9 cellular contexts compared by ENCODE assay signal in the genomic region with DNA sequence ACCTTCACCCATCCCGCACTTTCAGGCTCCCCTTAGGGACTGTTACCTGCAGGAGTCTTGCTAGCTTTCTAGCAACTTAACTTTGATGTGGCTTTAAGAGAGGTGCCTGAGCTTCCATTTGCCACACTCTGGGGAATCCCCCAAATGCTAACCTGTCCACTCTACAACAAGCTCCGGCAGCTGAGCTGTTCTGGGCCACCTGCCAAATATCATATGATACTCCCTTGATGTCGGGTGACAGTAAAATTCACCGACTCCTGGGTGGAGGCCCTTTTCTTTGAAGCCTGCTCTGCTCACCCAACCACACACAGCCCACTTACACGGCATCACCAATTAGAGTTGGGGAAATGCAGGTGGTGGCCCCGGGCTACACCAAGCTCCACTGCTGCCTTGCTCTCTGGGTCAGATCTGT. TPM values are rescaled to one million over a fixed set of nuclear protein-coding genes. Genes with fewer than 3 reads are reported as not detected.
DNase-seq lines count a peak whose midpoint lies in the region; ATAC-seq and TF ChIP-seq lines count a peak whose summit lies in the region.
"Had no signal": no experiment of that assay in that cellular context is flagged by ENCODE, and none has a peak within 500 bp of the region (broad histone marks: within the 10 kb centered on the region; RNA-seq: fewer than 3 reads in every experiment).

No MANE protein-coding gene starts in this region.

- TF ChIP-seq CTCF in GM20000 (IDR thresholded peaks at IDR 0.05; ENCODE audit: extremely low read depth, missing control alignments) (no peak), mucosa of descending colon (IDR thresholded peaks at IDR 0.05) (no peak), upper lobe of left lung (IDR thresholded peaks at IDR 0.05) (no peak)

- H3K4me3 ChIP-seq in mucosa of descending colon (no peak overlapping the region), upper lobe of left lung (no peak overlapping the region)

- H3K4me3 Mint-ChIP-seq in activated T-cell treated with anti-CD3 and anti-CD28 coated beads, Interleukin-2, amount 50 U/mL, for 24 hours, result no peak overlapping the region

- intact Hi-C loops in mucosa of descending colon (cut with DNase I, micrococcal nuclease), result no loop called here

- ATAC-seq in mucosa of descending colon, result peak; percentile 84
- peak; percentile 20 to 24 for ATAC-seq in upper lobe of left lung (ENCODE audit: low FRiP score in 2 of 2)
- ATAC-seq in GM21526 (IDR thresholded peaks at IDR 0.05; ENCODE audit: low FRiP score, unreplicated experiment), result no peak
- no peak for ATAC-seq in GM21717 (IDR thresholded peaks at IDR 0.05; ENCODE audit: unreplicated experiment)

- H3K36me3 ChIP-seq in mucosa of descending colon (ENCODE audit: low read depth) (no peaks in the 10 kb centered on the region), upper lobe of left lung (no peaks in the 10 kb centered on the region)

- no peak for TF ChIP-seq EP300 in upper lobe of left lung (IDR thresholded peaks at IDR 0.05)

- H3K27ac Mint-ChIP-seq in activated T-cell treated with anti-CD3 and anti-CD28 coated beads, Interleukin-2, amount 50 U/mL, for 24 hours, result peak overlapping the region; percentile 34
- H3K27ac Mint-ChIP-seq: IgD-negative memory B cell had no signal

- 20 to 26% methylated on average over 4 to 6 of the region's 6 CpGs for whole genome bisulfite sequencing in upper lobe of left lung, 2 donors

- no peaks in the 10 kb centered on the region for H3K27me3 ChIP-seq in upper lobe of left lung

- H3K27me3 Mint-ChIP-seq in activated T-cell treated with anti-CD3 and anti-CD28 coated beads, Interleukin-2, amount 50 U/mL, for 24 hours, result peaks cover 57% of the 10 kb centered on the region

- H3K4me1 ChIP-seq in mucosa of descending colon (ENCODE audit: low read depth) (no peaks in the 10 kb centered on the region), upper lobe of left lung (peaks cover 0 to 7% (median 5%) of the 10 kb centered on the region in 4 donors)

- no peaks in the 10 kb centered on the region for H3K36me3 Mint-ChIP-seq in activated T-cell treated with anti-CD3 and anti-CD28 coated beads, Interleukin-2, amount 50 U/mL, for 24 hours (ENCODE audit: low read depth)
- H3K36me3 Mint-ChIP-seq: IgD-negative memory B cell had no signal

- no peak for TF ChIP-seq POLR2A in upper lobe of left lung (IDR thresholded peaks at IDR 0.05)

- H3K9me3 Mint-ChIP-seq in activated T-cell treated with anti-CD3 and anti-CD28 coated beads, Interleukin-2, amount 50 U/mL, for 24 hours, result no peaks in the 10 kb centered on the region
- H3K9me3 Mint-ChIP-seq: IgD-negative memory B cell had no signal

- DNase-seq in GM20000 (ENCODE audit: low spot score), result peak; percentile 61
- DNase-seq in NCI-H510A treated with DMSO at 0.1 percent for 48 hours (lab: John Stamatoyannopoulos, UW), result peak; percentile 32
- DNase-seq in activated T-cell treated with anti-CD3 and anti-CD28 coated beads, Interleukin-2, amount 50 U/mL, for 24 hours, result peak; percentile 79
- DNase-seq in mucosa of descending colon, result peak in 2 of 3 donors; percentile 39 to 65
- DNase-seq in upper lobe of left lung, result peak in 1 of 2 donors; percentile 58
- no peak for DNase-seq in AML-193 (lab: John Stamatoyannopoulos, UW)

- H3K9me3 ChIP-seq in mucosa of descending colon, result no peaks in the 10 kb centered on the region
- no peaks in the 10 kb centered on the region for H3K9me3 ChIP-seq in upper lobe of left lung

- peaks cover 64% of the 10 kb centered on the region for H3K4me1 Mint-ChIP-seq in activated T-cell treated with anti-CD3 and anti-CD28 coated beads, Interleukin-2, amount 50 U/mL, for 24 hours (ENCODE audit: low read depth)

- H3K27ac ChIP-seq in upper lobe of left lung, result no peak overlapping the region

RNA-seq across cellular contexts. Expression of a gene that starts 38.0 kb away (rescaled TPM):
- total RNA-seq in mucosa of descending colon, result under 1 TPM; 0.13 to 0.29 (median 0.20) TPM
- total RNA-seq in upper lobe of left lung, result under 1 TPM in 4 of 6 donors, not detected in 2; 0.15 to 0.47 (median 0.28) TPM

Comparison
In these comparisons a context has a peak if more than half of its experiments do, and no peak if none do; other contexts are left out.
1. DNase-seq: peak in GM20000 (single experiment), NCI-H510A treated with DMSO at 0.1 percent for 48 hours (single experiment), activated T-cell treated with anti-CD3 and anti-CD28 coated beads, Interleukin-2, amount 50 U/mL, for 24 hours (single experiment) and mucosa of descending colon (2 of 3); none in AML-193 (0 of 2).
2. ATAC-seq: peak in mucosa of descending colon (single experiment) and upper lobe of left lung (2 of 2); none in GM21526 (single experiment) and GM21717 (single experiment).